ENCODE assay signal across 12 cellular contexts in genomic region chr5:82735160-82735789, GRCh38.
DNase-seq lines count a peak whose midpoint lies in the region; ATAC-seq and TF ChIP-seq lines count a peak whose summit lies in the region.
"Had no signal": no experiment of that assay in that cellular context is flagged by ENCODE, and none has a peak within 500 bp of the region (broad histone marks: within the 10 kb centered on the region; RNA-seq: fewer than 3 reads in every experiment).

No MANE protein-coding gene starts in this region.

- no peak overlapping the region for H3K9ac ChIP-seq in SK-N-SH

- in situ Hi-C loops in GM13976 (cut with MboI; ENCODE audit: low sequenced_read_pairs, unreplicated experiment): no loop called here

- H4K20me1 ChIP-seq in SK-N-SH (ENCODE audit: insufficient read depth): no peaks in the 10 kb centered on the region

- H3K4me2 ChIP-seq in SK-N-SH: no peak overlapping the region; the same call in 1 of the 2 replicates

- no peak for TF ChIP-seq EP300 in SK-N-SH (IDR thresholded peaks at IDR 0.05; ENCODE audit: borderline replicate concordance in 1 of 2, low read depth in 1 of 2, low read length in 1 of 2)

- H3K79me2 ChIP-seq in SK-N-SH (ENCODE audit: insufficient read depth): no peaks in the 10 kb centered on the region

- POLR2A ChIA-PET in A673 (lab: Charles Lee; ENCODE audit: low non-redundant PET): no interaction called here
- POLR2A ChIA-PET in SK-N-SH (lab: Yijun Ruan, JAX): no interaction called here

- peak overlapping the region; percentile 54 for H3K27ac ChIP-seq in A673 (ENCODE audit: low read depth, low read length, poor library complexity, severe bottlenecking)
- H3K27ac ChIP-seq in SK-N-SH (ENCODE audit: low read depth in 2 of 2, low read length in 1 of 2): peak overlapping the region in 1 of 2 experiments; percentile 48; a peak in 2 of 4 replicates
- H3K27ac ChIP-seq in foreskin keratinocyte: no peak overlapping the region
- no peak overlapping the region for H3K27ac ChIP-seq in tibial artery
- H3K27ac ChIP-seq: VCaP had no signal

- H3F3A ChIP-seq in SK-N-SH (replicated peaks; ENCODE audit: insufficient read depth): no peaks in the 10 kb centered on the region

- no peak for TF ChIP-seq RAD21 in SK-N-SH (IDR thresholded peaks at IDR 0.05; ENCODE audit: low read length)

- TF ChIP-seq POLR2A in lower leg skin (IDR thresholded peaks at IDR 0.05): no peak

- H3K9me2 ChIP-seq in SK-N-SH: no peaks in the 10 kb centered on the region

- 0 out of 2 replicates have a peak overlapping the region, but pooled peaks have one; percentile 54 for H2AFZ ChIP-seq in SK-N-SH (ENCODE audit: low read depth)

- peak; percentile 80 for ATAC-seq in foreskin keratinocyte

- DNase-seq in A673 (ENCODE audit: low spot score) (peak; percentile 94), HS-5 (ENCODE audit: low read depth) (peak; percentile 2), SK-N-SH (no peak), foreskin keratinocyte (peak; percentile 4 to 48), lower leg skin (ENCODE audit: low spot score in 2 of 2) (no peak), GM13976 (ENCODE audit: low spot score) (no peak), tibial artery (no peak)
- DNase-seq in stimulated activated CD4-positive, alpha-beta T cell treated with anti-CD3 and anti-CD28 coated beads, Interleukin-2, amount 100 ng/mL, for 24 hours: no peak
- DNase-seq: H7, NCI-H1092 treated with DMSO at 0.1 percent for 48 hours had no signal

- no peaks in the 10 kb centered on the region for H3K9me3 ChIP-seq in A673 (ENCODE audit: low read depth, low read length, poor library complexity, severe bottlenecking)
- no peaks in the 10 kb centered on the region for H3K9me3 ChIP-seq in SK-N-SH
- no peaks in the 10 kb centered on the region for H3K9me3 ChIP-seq in tibial artery

- no peak overlapping the region for H3K4me3 ChIP-seq in A673 (ENCODE audit: low read depth, low read length, poor library complexity, severe bottlenecking)
- no peak overlapping the region for H3K4me3 ChIP-seq in SK-N-SH (ENCODE audit: low read depth in 2 of 2, low read length in 1 of 2)
- H3K4me3 ChIP-seq in lower leg skin (ENCODE audit: low read depth, poor library complexity, severe bottlenecking): no peak overlapping the region
- no peak overlapping the region for H3K4me3 ChIP-seq in tibial artery
- H3K4me3 ChIP-seq: lung had no signal

- intact Hi-C loops in A673 (cut with micrococcal nuclease; ENCODE audit: unreplicated experiment): loop anchor here (1.0 to 5.0 kb wide), 2 partner anchors 14 to 43 kb away; no protein-coding TSS in a partner anchor
- intact Hi-C loops in lower leg skin (cut with DNase I; ENCODE audit: low total_unique reads): no loop called here
- intact Hi-C loops in tibial artery (cut with DNase I; ENCODE audit: low total_unique reads): no loop called here

- CTCF ChIA-PET in A673 (lab: Charles Lee): interaction anchor here (0.9 kb wide), 1 partner anchor 12 kb away, joined by 3 read pairs; no protein-coding TSS in a partner anchor
- CTCF ChIA-PET in SK-N-SH (lab: Yijun Ruan, JAX): no interaction called here

- no peaks in the 10 kb centered on the region for H3K27me3 ChIP-seq in A673 (replicated peaks; ENCODE audit: insufficient read depth, low read depth, low read length, poor library complexity)
- H3K27me3 ChIP-seq in SK-N-SH (ENCODE audit: insufficient read depth): no peaks in the 10 kb centered on the region
- no peaks in the 10 kb centered on the region for H3K27me3 ChIP-seq in foreskin keratinocyte
- H3K27me3 ChIP-seq in tibial artery: no peaks in the 10 kb centered on the region

- 40% methylated on average over 3 of the region's 3 CpGs for WGBS in SK-N-SH (ENCODE audit: low lambda C conversion rate)
- WGBS in lower leg skin, 2 donors: 29 to 51% methylated on average over 3 of the region's 3 CpGs

- no peaks in the 10 kb centered on the region for H3K36me3 ChIP-seq in A673 (ENCODE audit: insufficient read depth, low read length, poor library complexity, severe bottlenecking)
- H3K36me3 ChIP-seq in SK-N-SH (replicated peaks in 1 of 2; ENCODE audit: control insufficient read depth in 1 of 2, insufficient read depth in 2 of 2, low read length in 1 of 2): no peaks in the 10 kb centered on the region
- no peaks in the 10 kb centered on the region for H3K36me3 ChIP-seq in tibial artery

- no TSS peak for BruUV-seq in A673 (replicated peaks; lab: Mats Ljungman, UMichigan)

- peaks cover 28% of the 10 kb centered on the region for H3K4me1 ChIP-seq in A673 (ENCODE audit: insufficient read depth, low read length, poor library complexity, severe bottlenecking)
- peaks cover 4 to 13% of the 10 kb centered on the region in 2 experiments; a peak in 2 of 4 replicates for H3K4me1 ChIP-seq in SK-N-SH (ENCODE audit: control insufficient read depth in 1 of 2, insufficient read depth in 2 of 2, low read depth in 1 of 2, low read length in 1 of 2)
- no peaks in the 10 kb centered on the region for H3K4me1 ChIP-seq in foreskin keratinocyte
- no peaks in the 10 kb centered on the region for H3K4me1 ChIP-seq in tibial artery

- no peak for TF ChIP-seq CTCF in A673 (conservative IDR thresholded peaks at IDR 0.05; ENCODE audit: low read depth, low read length)
- no peak for TF ChIP-seq CTCF in SK-N-SH (IDR thresholded peaks at IDR 0.05)
- no peak for TF ChIP-seq CTCF in foreskin keratinocyte (conservative IDR thresholded peaks at IDR 0.05)
- TF ChIP-seq CTCF in lower leg skin (IDR thresholded peaks at IDR 0.05): no peak
- TF ChIP-seq CTCF in GM13976 (IDR thresholded peaks at IDR 0.05; ENCODE audit: borderline replicate concordance, control extremely low read depth, extremely low read depth, insufficient read depth, missing control alignments): no peak
- no peak for TF ChIP-seq CTCF in tibial artery (IDR thresholded peaks at IDR 0.05)

TF ChIP-seq in SK-N-SH, 30 proteins besides CTCF, POLR2A, EP300 and RAD21:
- TF ChIP-seq JUND (IDR thresholded peaks at IDR 0.05) (peak; percentile 82), FOSL2 (IDR thresholded peaks at IDR 0.05; ENCODE audit: borderline replicate concordance, low read depth) (peak; percentile 68; the same call in 1 of the 2 replicates), FOXJ3 (CRISPR knock-in tag; IDR thresholded peaks at IDR 0.05) (no peak)
- TF ChIP-seq, protein P1, sequence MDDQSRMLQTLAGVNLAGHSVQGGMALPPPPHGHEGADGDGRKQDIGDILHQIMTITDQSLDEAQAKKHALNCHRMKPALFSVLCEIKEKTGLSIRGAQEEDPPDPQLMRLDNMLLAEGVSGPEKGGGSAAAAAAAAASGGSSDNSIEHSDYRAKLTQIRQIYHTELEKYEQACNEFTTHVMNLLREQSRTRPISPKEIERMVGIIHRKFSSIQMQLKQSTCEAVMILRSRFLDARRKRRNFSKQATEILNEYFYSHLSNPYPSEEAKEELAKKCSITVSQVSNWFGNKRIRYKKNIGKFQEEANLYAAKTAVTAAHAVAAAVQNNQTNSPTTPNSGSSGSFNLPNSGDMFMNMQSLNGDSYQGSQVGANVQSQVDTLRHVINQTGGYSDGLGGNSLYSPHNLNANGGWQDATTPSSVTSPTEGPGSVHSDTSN (IDR thresholded peaks at IDR 0.05): peak; percentile 77
TF ChIP-seq in SK-N-SH: peak in this region for 3.

Comparison
In these comparisons a context has a peak if more than half of its experiments do, and no peak if none do; other contexts are left out.
1. DNase-seq: peak in A673 (single experiment), HS-5 (single experiment) and foreskin keratinocyte (2 of 2); none in SK-N-SH (single experiment), lower leg skin (0 of 2), GM13976 (single experiment), tibial artery (0 of 2) and stimulated activated CD4-positive, alpha-beta T cell treated with anti-CD3 and anti-CD28 coated beads, Interleukin-2, amount 100 ng/mL, for 24 hours (0 of 2).